In genomic region chr10:33800986-33801385, GRCh38 we compare ENCODE assay signal across 1 cellular context.
TF ChIP-seq lines count a peak whose summit lies in the region.

No MANE protein-coding gene starts in this region.

TF ChIP-seq in H1, 55 proteins besides CTCF, POLR2A, EP300 and RAD21 (continued from another document):
- no peak for TF ChIP-seq SRF (IDR thresholded peaks at IDR 0.05; ENCODE audit: low read depth, low read length)
